ENCODE assay signal across 12 cellular contexts in the genomic region with DNA sequence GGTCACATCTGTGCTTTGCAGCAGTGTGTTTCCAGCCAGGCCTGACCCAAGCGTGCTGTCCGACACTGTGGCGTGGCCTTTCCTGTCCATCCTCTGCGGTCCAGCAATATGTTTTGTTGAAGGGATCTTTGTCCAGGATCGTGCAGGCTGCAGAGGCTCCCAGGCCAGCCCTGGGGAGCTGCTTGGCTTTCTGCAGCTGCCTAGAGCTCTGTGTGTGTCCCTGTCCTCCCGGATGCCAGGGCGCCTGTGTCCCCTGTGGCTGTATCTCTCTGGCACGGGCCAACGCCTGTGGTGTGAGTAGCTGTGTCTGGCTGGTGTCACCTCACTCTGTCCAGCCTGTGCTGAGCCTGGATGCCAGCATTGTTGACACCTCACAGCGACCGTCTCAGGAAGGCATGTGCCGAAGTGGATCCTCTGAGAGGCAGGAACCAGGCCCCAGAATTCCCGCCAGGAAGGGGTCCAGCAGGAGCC.
DNase-seq lines count a peak whose midpoint lies in the region; TF ChIP-seq lines count a peak whose summit lies in the region.
"Had no signal": no experiment of that assay in that cellular context is flagged by ENCODE, and none has a peak within 500 bp of the region (broad histone marks: within the 10 kb centered on the region; RNA-seq: fewer than 3 reads in every experiment).

No MANE protein-coding gene starts in this region.

- peaks cover 17% of the 10 kb centered on the region for H4K20me1 ChIP-seq in neural progenitor cell (ENCODE audit: low read depth)

- H3K9me3 Mint-ChIP-seq in glutamatergic neuron (ENCODE audit: unreplicated experiment) = peaks cover 6% of the 10 kb centered on the region
- no peaks in the 10 kb centered on the region for H3K9me3 Mint-ChIP-seq in neural progenitor cell
- H3K9me3 Mint-ChIP-seq: dendritic cell treated with granulocyte-macrophage colony-stimulating factor and Interleukin-4, amounts not matched to agents 40 ng/mL and 50 ng/mL, for 4 days; naive thymus-derived CD8-positive, alpha-beta T cell had no signal

- H3K9me3 ChIP-seq in adipocyte (ENCODE audit: control insufficient read depth, low read length) (no peaks in the 10 kb centered on the region), muscle layer of colon (ENCODE audit: low read length) (no peaks in the 10 kb centered on the region), neural progenitor cell (ENCODE audit: low read depth) (no peaks in the 10 kb centered on the region)

- TF ChIP-seq CTCF in glutamatergic neuron (IDR thresholded peaks at IDR 0.05; ENCODE audit: partially characterized antibody, unreplicated experiment) = no peak
- no peak for TF ChIP-seq CTCF in neural progenitor cell (IDR thresholded peaks at IDR 0.05)

- H3K36me3 Mint-ChIP-seq in glutamatergic neuron (ENCODE audit: unreplicated experiment) (peaks cover 11% of the 10 kb centered on the region), neural progenitor cell (no peaks in the 10 kb centered on the region)

- peak overlapping the region; percentile 71 for H3K9ac ChIP-seq in adipocyte (ENCODE audit: low read length)
- H3K9ac ChIP-seq in muscle layer of colon (ENCODE audit: low read length) = peak overlapping the region; percentile 76
- no peak overlapping the region for H3K9ac ChIP-seq in neural progenitor cell

- H3K4me3 Mint-ChIP-seq in glutamatergic neuron (ENCODE audit: unreplicated experiment) (no peak overlapping the region), neural progenitor cell (no peak overlapping the region)
- H3K4me3 Mint-ChIP-seq: dendritic cell treated with granulocyte-macrophage colony-stimulating factor and Interleukin-4, amounts not matched to agents 40 ng/mL and 50 ng/mL, for 4 days; naive thymus-derived CD8-positive, alpha-beta T cell had no signal

- H3K4me1 Mint-ChIP-seq in glutamatergic neuron (ENCODE audit: low read depth, unreplicated experiment) (peaks cover 22% of the 10 kb centered on the region), neural progenitor cell (peaks cover 29% of the 10 kb centered on the region)

- DNase-seq in adipocyte (ENCODE audit: low read depth) = no peak
- DNase-seq in glutamatergic neuron = peak; percentile 15
- DNase-seq in substantia nigra (lab: John Stamatoyannopoulos, UW) = peak in 12 of 49 donors; percentile 17 to 78 (median 50)
- DNase-seq in neural progenitor cell (ENCODE audit: low spot score) = no peak
- no peak for DNase-seq in NCI-H526 (lab: John Stamatoyannopoulos, UW)
- DNase-seq in SW 1271 (lab: John Stamatoyannopoulos, UW) = no peak
- DNase-seq in GM19240 (ENCODE audit: insufficient read length, low spot score) = no peak
- DNase-seq: NCI-H1105, NCI-H510A treated with DMSO at 0.1 percent for 48 hours had no signal

- H3K4me1 ChIP-seq in adipocyte (ENCODE audit: control insufficient read depth, insufficient read depth, low read length) = peaks cover 29% of the 10 kb centered on the region
- peaks cover 83% of the 10 kb centered on the region for H3K4me1 ChIP-seq in muscle layer of colon (ENCODE audit: insufficient read depth, low read length)
- H3K4me1 ChIP-seq in neural progenitor cell = no peaks in the 10 kb centered on the region

- peak overlapping the region; percentile 95 for H3K27ac ChIP-seq in muscle layer of colon (ENCODE audit: low read depth, low read length)
- peak overlapping the region; percentile 75 for H3K27ac ChIP-seq in substantia nigra (ENCODE audit: low read depth, low read length, poor library complexity, severe bottlenecking)
- no peak overlapping the region for H3K27ac ChIP-seq in neural progenitor cell

- H3K79me2 ChIP-seq in neural progenitor cell (ENCODE audit: low read depth) = no peaks in the 10 kb centered on the region

- no peaks in the 10 kb centered on the region for H3F3A ChIP-seq in neural progenitor cell (ENCODE audit: low read depth)

- peaks cover 13% of the 10 kb centered on the region for H3K27me3 Mint-ChIP-seq in glutamatergic neuron (ENCODE audit: unreplicated experiment)
- peaks cover 6% of the 10 kb centered on the region for H3K27me3 Mint-ChIP-seq in neural progenitor cell (ENCODE audit: insufficient read depth, low read depth)
- H3K27me3 Mint-ChIP-seq: naive thymus-derived CD8-positive, alpha-beta T cell had no signal

- H3K4me2 ChIP-seq in neural progenitor cell = no peak overlapping the region

- H3K36me3 ChIP-seq in adipocyte (ENCODE audit: control insufficient read depth, insufficient read depth, low read length, severe bottlenecking) (no peaks in the 10 kb centered on the region), muscle layer of colon (ENCODE audit: insufficient read depth, low read length) (no peaks in the 10 kb centered on the region), neural progenitor cell (no peaks in the 10 kb centered on the region)

- H2AFZ ChIP-seq in neural progenitor cell (replicated peaks) = no peak overlapping the region

- H3K27ac Mint-ChIP-seq in glutamatergic neuron (ENCODE audit: unreplicated experiment) = no peak overlapping the region
- no peak overlapping the region for H3K27ac Mint-ChIP-seq in neural progenitor cell
- H3K27ac Mint-ChIP-seq: dendritic cell treated with granulocyte-macrophage colony-stimulating factor and Interleukin-4, amounts not matched to agents 40 ng/mL and 50 ng/mL, for 4 days had no signal

- H3K4me3 ChIP-seq in adipocyte (ENCODE audit: low read length) (no peak overlapping the region), muscle layer of colon (ENCODE audit: low read depth in 1 of 2, low read length in 2 of 2) (peak overlapping the region in 1 of 2 donors; percentile 8), neural progenitor cell (no peak overlapping the region)

- H3K27me3 ChIP-seq in adipocyte (replicated peaks; ENCODE audit: control insufficient read depth, insufficient read depth, low read length) (no peaks in the 10 kb centered on the region), muscle layer of colon (ENCODE audit: control insufficient read depth in 1 of 2, insufficient read depth in 2 of 2, low read length in 2 of 2) (no peaks in the 10 kb centered on the region), neural progenitor cell (no peaks in the 10 kb centered on the region)
